1 cellular context compared by ENCODE assay signal in the genomic region with DNA sequence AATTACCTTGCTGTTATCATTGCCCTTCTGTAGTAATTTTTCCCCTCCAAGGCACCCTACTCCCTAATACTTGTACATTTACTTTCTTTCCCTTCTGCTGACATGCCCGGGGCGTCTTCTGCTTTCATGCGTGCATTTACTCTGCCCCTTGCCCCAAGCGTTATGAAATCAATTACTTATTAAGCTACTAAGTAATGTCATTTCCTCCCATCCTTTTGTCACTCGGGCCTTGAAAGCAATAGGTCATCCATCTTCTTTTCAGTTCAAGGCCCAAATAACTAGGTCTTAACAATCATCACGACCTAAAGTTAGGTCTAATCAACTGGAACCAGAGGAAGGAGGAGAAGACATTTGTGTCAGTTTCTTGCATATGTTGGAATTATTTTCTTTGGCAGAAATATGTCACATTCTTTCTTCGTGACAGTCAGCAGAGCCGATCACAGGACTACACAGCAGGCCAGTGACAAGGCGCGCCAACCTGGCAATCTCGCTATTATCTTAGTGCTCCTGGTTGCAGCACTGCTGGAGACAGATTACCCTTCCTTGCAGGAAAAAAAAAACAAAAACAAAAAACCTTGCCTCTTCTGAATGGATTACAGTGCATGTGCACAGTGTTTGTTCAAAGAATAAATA.
A peak's percentile ranks its signal among the peaks of the same experiment; 100 is the strongest.
TF ChIP-seq lines count a peak whose summit lies in the region.

No MANE protein-coding gene starts in this region.

TF ChIP-seq in K562, 482 proteins besides CTCF, POLR2A, EP300 and RAD21 (continued from another document and continues in another):
- TF ChIP-seq, protein P1, sequence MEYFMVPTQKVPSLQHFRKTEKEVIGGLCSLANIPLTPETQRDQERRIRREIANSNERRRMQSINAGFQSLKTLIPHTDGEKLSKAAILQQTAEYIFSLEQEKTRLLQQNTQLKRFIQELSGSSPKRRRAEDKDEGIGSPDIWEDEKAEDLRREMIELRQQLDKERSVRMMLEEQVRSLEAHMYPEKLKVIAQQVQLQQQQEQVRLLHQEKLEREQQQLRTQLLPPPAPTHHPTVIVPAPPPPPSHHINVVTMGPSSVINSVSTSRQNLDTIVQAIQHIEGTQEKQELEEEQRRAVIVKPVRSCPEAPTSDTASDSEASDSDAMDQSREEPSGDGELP (CRISPR knock-in tag; IDR thresholded peaks at IDR 0.05; ENCODE audit: borderline replicate concordance) = 0 out of 2 replicates have a peak, but pooled peaks have one; percentile 22
- TF ChIP-seq MED1 (CRISPR knock-in tag; IDR thresholded peaks at IDR 0.05; ENCODE audit: borderline replicate concordance) (no peak), ZNF175 (CRISPR knock-in tag; IDR thresholded peaks at IDR 0.05; ENCODE audit: low read depth) (peak; percentile 94), ZNF830 (CRISPR knock-in tag; IDR thresholded peaks at IDR 0.05) (no peak), ZNF121 (CRISPR knock-in tag; conservative IDR thresholded peaks at IDR 0.05) (no peak), RB1 (IDR thresholded peaks at IDR 0.05; ENCODE audit: low read depth) (peak; percentile 36; the same call in 1 of the 2 replicates), HNRNPH1 (optimal IDR thresholded peaks at IDR 0.05; ENCODE audit: low read depth, low read length) (no peak), ZNF24 (IDR thresholded peaks at IDR 0.05) (no peak), ZNF197 (CRISPR knock-in tag; IDR thresholded peaks at IDR 0.05; ENCODE audit: low read depth) (peak; percentile 93), BRD9 (IDR thresholded peaks at IDR 0.05; ENCODE audit: low read depth, partially characterized antibody) (no peak), ERF (CRISPR knock-in tag; IDR thresholded peaks at IDR 0.05) (peak; percentile 89; the same call in 1 of the 2 replicates), TOE1 (IDR thresholded peaks at IDR 0.05; ENCODE audit: borderline replicate concordance) (peak; percentile 47), TOE1 (CRISPR knock-in tag; IDR thresholded peaks at IDR 0.05; ENCODE audit: borderline replicate concordance, low read depth) (no peak), CBX2 (IDR thresholded peaks at IDR 0.05; ENCODE audit: insufficient read depth, low read length, poor library complexity, severe bottlenecking) (no peak), KHSRP (IDR thresholded peaks at IDR 0.05) (no peak), ZNF644 (tag; IDR thresholded peaks at IDR 0.05; ENCODE audit: low read depth) (peak; percentile 87), ZNF165 (CRISPR knock-in tag; IDR thresholded peaks at IDR 0.05; ENCODE audit: borderline replicate concordance) (no peak), NR1H2 (CRISPR knock-in tag; IDR thresholded peaks at IDR 0.05) (no peak), ZNF507 (tag; conservative IDR thresholded peaks at IDR 0.05) (0 out of 2 replicates have a peak, but pooled peaks have one; percentile 12), CBFA2T3 (IDR thresholded peaks at IDR 0.05) (peak; percentile 99), BHLHE40 (IDR thresholded peaks at IDR 0.05; ENCODE audit: low read length) (peak; percentile 79), KLF6 (CRISPR knock-in tag; IDR thresholded peaks at IDR 0.05; ENCODE audit: borderline replicate concordance) (peak; percentile 87), XRCC5 (IDR thresholded peaks at IDR 0.05; ENCODE audit: low read depth, low read length) (no peak), MECOM (CRISPR knock-in tag; IDR thresholded peaks at IDR 0.05) (peak; percentile 90), EHMT2 (IDR thresholded peaks at IDR 0.05) (peak; percentile 44; the same call in 1 of the 2 replicates), YY1 (IDR thresholded peaks at IDR 0.05; ENCODE audit: borderline replicate concordance in 1 of 3, control insufficient read depth in 1 of 3, extremely low read depth in 1 of 3, insufficient read depth in 3 of 3, insufficient read length in 1 of 3, insufficient replicate concordance in 2 of 3, low read depth in 1 of 3, low read length in 2 of 3) (peak in 1 of 3 experiments; percentile 23), FOXM1 (IDR thresholded peaks at IDR 0.05; ENCODE audit: low read depth) (peak; percentile 83), FOXM1 (CRISPR knock-in tag; IDR thresholded peaks at IDR 0.05; ENCODE audit: low read depth) (no peak), SMC3 (conservative IDR thresholded peaks at IDR 0.05; ENCODE audit: insufficient read depth, low read depth, low read length) (no peak), GTF2E2 (tag; IDR thresholded peaks at IDR 0.05) (no peak), DMBX1 (CRISPR knock-in tag; IDR thresholded peaks at IDR 0.05; ENCODE audit: borderline replicate concordance) (peak; percentile 94)
- TF ChIP-seq, protein P2, sequence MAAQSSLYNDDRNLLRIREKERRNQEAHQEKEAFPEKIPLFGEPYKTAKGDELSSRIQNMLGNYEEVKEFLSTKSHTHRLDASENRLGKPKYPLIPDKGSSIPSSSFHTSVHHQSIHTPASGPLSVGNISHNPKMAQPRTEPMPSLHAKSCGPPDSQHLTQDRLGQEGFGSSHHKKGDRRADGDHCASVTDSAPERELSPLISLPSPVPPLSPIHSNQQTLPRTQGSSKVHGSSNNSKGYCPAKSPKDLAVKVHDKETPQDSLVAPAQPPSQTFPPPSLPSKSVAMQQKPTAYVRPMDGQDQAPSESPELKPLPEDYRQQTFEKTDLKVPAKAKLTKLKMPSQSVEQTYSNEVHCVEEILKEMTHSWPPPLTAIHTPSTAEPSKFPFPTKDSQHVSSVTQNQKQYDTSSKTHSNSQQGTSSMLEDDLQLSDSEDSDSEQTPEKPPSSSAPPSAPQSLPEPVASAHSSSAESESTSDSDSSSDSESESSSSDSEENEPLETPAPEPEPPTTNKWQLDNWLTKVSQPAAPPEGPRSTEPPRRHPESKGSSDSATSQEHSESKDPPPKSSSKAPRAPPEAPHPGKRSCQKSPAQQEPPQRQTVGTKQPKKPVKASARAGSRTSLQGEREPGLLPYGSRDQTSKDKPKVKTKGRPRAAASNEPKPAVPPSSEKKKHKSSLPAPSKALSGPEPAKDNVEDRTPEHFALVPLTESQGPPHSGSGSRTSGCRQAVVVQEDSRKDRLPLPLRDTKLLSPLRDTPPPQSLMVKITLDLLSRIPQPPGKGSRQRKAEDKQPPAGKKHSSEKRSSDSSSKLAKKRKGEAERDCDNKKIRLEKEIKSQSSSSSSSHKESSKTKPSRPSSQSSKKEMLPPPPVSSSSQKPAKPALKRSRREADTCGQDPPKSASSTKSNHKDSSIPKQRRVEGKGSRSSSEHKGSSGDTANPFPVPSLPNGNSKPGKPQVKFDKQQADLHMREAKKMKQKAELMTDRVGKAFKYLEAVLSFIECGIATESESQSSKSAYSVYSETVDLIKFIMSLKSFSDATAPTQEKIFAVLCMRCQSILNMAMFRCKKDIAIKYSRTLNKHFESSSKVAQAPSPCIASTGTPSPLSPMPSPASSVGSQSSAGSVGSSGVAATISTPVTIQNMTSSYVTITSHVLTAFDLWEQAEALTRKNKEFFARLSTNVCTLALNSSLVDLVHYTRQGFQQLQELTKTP (IDR thresholded peaks at IDR 0.05; ENCODE audit: low read depth in 1 of 2, partially characterized antibody in 2 of 2) = no peak
- TF ChIP-seq, protein P3, sequence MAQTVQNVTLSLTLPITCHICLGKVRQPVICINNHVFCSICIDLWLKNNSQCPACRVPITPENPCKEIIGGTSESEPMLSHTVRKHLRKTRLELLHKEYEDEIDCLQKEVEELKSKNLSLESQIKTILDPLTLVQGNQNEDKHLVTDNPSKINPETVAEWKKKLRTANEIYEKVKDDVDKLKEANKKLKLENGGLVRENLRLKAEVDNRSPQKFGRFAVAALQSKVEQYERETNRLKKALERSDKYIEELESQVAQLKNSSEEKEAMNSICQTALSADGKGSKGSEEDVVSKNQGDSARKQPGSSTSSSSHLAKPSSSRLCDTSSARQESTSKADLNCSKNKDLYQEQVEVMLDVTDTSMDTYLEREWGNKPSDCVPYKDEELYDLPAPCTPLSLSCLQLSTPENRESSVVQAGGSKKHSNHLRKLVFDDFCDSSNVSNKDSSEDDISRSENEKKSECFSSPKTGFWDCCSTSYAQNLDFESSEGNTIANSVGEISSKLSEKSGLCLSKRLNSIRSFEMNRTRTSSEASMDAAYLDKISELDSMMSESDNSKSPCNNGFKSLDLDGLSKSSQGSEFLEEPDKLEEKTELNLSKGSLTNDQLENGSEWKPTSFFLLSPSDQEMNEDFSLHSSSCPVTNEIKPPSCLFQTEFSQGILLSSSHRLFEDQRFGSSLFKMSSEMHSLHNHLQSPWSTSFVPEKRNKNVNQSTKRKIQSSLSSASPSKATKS (CRISPR knock-in tag; IDR thresholded peaks at IDR 0.05) = no peak
- TF ChIP-seq, protein P4, sequence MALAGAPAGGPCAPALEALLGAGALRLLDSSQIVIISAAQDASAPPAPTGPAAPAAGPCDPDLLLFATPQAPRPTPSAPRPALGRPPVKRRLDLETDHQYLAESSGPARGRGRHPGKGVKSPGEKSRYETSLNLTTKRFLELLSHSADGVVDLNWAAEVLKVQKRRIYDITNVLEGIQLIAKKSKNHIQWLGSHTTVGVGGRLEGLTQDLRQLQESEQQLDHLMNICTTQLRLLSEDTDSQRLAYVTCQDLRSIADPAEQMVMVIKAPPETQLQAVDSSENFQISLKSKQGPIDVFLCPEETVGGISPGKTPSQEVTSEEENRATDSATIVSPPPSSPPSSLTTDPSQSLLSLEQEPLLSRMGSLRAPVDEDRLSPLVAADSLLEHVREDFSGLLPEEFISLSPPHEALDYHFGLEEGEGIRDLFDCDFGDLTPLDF (CRISPR knock-in tag; IDR thresholded peaks at IDR 0.05) = no peak
- TF ChIP-seq, protein P5, sequence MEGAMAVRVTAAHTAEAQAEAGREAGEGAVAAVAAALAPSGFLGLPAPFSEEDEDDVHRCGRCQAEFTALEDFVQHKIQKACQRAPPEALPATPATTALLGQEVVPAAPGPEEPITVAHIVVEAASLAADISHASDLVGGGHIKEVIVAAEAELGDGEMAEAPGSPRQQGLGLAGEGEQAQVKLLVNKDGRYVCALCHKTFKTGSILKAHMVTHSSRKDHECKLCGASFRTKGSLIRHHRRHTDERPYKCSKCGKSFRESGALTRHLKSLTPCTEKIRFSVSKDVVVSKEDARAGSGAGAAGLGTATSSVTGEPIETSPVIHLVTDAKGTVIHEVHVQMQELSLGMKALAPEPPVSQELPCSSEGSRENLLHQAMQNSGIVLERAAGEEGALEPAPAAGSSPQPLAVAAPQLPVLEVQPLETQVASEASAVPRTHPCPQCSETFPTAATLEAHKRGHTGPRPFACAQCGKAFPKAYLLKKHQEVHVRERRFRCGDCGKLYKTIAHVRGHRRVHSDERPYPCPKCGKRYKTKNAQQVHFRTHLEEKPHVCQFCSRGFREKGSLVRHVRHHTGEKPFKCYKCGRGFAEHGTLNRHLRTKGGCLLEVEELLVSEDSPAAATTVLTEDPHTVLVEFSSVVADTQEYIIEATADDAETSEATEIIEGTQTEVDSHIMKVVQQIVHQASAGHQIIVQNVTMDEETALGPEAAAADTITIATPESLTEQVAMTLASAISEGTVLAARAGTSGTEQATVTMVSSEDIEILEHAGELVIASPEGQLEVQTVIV (CRISPR knock-in tag; IDR thresholded peaks at IDR 0.05; ENCODE audit: borderline replicate concordance) = no peak
- TF ChIP-seq, protein P6, sequence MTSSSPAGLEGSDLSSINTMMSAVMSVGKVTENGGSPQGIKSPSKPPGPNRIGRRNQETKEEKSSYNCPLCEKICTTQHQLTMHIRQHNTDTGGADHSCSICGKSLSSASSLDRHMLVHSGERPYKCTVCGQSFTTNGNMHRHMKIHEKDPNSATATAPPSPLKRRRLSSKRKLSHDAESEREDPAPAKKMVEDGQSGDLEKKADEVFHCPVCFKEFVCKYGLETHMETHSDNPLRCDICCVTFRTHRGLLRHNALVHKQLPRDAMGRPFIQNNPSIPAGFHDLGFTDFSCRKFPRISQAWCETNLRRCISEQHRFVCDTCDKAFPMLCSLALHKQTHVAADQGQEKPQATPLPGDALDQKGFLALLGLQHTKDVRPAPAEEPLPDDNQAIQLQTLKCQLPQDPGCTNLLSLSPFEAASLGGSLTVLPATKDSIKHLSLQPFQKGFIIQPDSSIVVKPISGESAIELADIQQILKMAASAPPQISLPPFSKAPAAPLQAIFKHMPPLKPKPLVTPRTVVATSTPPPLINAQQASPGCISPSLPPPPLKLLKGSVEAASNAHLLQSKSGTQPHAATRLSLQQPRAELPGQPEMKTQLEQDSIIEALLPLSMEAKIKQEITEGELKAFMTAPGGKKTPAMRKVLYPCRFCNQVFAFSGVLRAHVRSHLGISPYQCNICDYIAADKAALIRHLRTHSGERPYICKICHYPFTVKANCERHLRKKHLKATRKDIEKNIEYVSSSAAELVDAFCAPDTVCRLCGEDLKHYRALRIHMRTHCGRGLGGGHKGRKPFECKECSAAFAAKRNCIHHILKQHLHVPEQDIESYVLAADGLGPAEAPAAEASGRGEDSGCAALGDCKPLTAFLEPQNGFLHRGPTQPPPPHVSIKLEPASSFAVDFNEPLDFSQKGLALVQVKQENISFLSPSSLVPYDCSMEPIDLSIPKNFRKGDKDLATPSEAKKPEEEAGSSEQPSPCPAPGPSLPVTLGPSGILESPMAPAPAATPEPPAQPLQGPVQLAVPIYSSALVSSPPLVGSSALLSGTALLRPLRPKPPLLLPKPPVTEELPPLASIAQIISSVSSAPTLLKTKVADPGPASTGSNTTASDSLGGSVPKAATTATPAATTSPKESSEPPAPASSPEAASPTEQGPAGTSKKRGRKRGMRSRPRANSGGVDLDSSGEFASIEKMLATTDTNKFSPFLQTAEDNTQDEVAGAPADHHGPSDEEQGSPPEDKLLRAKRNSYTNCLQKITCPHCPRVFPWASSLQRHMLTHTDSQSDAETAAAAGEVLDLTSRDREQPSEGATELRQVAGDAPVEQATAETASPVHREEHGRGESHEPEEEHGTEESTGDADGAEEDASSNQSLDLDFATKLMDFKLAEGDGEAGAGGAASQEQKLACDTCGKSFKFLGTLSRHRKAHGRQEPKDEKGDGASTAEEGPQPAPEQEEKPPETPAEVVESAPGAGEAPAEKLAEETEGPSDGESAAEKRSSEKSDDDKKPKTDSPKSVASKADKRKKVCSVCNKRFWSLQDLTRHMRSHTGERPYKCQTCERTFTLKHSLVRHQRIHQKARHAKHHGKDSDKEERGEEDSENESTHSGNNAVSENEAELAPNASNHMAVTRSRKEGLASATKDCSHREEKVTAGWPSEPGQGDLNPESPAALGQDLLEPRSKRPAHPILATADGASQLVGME (CRISPR knock-in tag; IDR thresholded peaks at IDR 0.05) = no peak
- TF ChIP-seq, protein P7, sequence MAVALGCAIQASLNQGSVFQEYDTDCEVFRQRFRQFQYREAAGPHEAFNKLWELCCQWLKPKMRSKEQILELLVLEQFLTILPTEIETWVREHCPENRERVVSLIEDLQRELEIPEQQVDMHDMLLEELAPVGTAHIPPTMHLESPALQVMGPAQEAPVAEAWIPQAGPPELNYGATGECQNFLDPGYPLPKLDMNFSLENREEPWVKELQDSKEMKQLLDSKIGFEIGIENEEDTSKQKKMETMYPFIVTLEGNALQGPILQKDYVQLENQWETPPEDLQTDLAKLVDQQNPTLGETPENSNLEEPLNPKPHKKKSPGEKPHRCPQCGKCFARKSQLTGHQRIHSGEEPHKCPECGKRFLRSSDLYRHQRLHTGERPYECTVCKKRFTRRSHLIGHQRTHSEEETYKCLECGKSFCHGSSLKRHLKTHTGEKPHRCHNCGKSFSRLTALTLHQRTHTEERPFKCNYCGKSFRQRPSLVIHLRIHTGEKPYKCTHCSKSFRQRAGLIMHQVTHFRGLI (CRISPR knock-in tag; IDR thresholded peaks at IDR 0.05) = peak; percentile 92
